Comparison of ENCODE assay signal across 22 cellular contexts in the genomic region with DNA sequence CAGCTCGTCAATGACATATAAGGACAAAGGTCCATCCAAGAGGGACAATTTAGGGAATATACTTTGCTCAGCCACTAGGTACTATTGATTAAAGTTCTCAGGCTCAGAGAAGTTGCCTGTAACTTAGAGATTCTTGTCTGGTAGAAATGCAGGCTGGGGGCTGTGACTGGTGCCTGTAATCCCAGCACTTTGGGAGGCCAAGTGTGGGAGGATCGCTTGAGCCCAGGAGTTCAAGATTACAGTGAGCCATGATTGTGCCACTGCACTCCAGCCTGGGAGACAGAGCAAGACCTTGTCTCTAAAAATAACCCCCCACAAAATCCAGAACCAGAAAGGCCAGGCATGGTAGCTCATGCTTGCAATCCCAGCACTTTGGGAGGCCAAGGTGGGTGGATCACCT.
"Had no signal": no experiment of that assay in that cellular context is flagged by ENCODE, and none has a peak within 500 bp of the region (broad histone marks: within the 10 kb centered on the region; RNA-seq: fewer than 3 reads in every experiment).

No MANE protein-coding gene starts in this region.

- H3K27me3 ChIP-seq: MG63, SJSA1 had no signal

- DNase-seq: Karpas-422, KG1, MG63, NCI-H1092, NCI-H1105 treated with DMSO at 0.1 percent for 48 hours, NCI-H1436, NCI-H187, NCI-H2029, NCI-H2081 treated with DMSO at 0.1 percent for 48 hours, NCI-H2171, NCI-H226, NCI-H446, NCI-H510A, NCI-H524 treated with DMSO at 0.1 percent for 48 hours, NCI-H69, NCI-H774, Right ventricle myocardium superior, RPMI8226, SIG-M5 had no signal

- H3K4me3 ChIP-seq: MG63, SJSA1, SK-N-MC had no signal

- FAIRE-seq: RCC 7860 had no signal

- H3K9me3 ChIP-seq: MG63, SJSA1 had no signal

- H3K36me3 ChIP-seq: MG63, SJSA1 had no signal

- H3K27ac ChIP-seq: SJSA1, SK-N-MC had no signal

- H3K4me1 ChIP-seq: SJSA1 had no signal
